Comparison of ENCODE assay signal across 8 cellular contexts in the genomic region with DNA sequence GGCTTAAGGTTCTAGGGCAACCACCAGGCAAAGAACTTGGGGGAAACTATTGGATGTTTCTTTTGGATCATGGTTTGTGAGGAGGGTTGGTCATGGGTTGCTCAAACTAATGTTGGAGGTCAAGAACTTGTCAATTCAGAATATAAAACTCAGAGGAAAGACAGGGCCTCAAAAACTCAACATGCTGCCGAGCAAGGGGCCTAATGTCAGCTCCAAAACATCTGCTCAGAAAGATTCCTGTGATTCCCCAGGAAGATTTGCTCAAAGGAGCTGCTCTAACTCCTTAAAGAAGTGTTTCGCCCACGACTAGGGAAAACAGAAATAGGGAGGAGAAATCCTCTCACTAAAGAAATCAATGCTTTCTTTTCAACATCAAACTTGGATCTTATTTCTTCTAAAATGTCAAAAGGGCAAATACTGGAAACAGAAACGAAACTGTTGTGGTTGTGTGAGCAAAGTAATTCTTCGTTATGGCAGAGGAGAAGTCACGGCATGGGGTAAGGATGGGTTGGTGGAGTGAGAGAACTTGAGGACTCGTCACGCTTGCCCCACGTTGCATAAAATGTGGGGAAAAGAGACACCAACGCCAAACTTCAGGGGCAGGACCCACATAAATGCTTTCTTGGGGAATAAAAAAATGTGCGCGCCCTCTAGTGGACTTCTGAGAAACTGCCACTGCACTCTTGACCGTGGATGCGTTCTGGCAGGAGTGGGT. TPM values are rescaled to one million over a fixed set of nuclear protein-coding genes. Genes with fewer than 3 reads are reported as not detected.
DNase-seq lines count a peak whose midpoint lies in the region; ATAC-seq lines count a peak whose summit lies in the region.

No MANE protein-coding gene starts in this region.

- DNase-seq in DMS114 treated with DMSO at 0.1 percent for 48 hours (lab: John Stamatoyannopoulos, UW; ENCODE audit: unreplicated experiment), result peak; percentile 49
- DNase-seq in RPMI8226, result peak; percentile 58
- peak; percentile 56 for DNase-seq in activated naive CD4-positive, alpha-beta T cell treated with Interleukin-2 at 50 U/mL for 16 hours
- peak; percentile 45 for DNase-seq in Right ventricle myocardium superior
- peak; percentile 43 for DNase-seq in putamen (ENCODE audit: low spot score)
- no peak for DNase-seq in DMS153 (lab: John Stamatoyannopoulos, UW)

- intact Hi-C loops in Right ventricle myocardium superior (cut with DNase I), result no loop called here

- ATAC-seq in GM19455 (IDR thresholded peaks at IDR 0.05; ENCODE audit: unreplicated experiment) (peak; percentile 48), HG03565 (IDR thresholded peaks at IDR 0.05; ENCODE audit: unreplicated experiment) (peak; percentile 34), Right ventricle myocardium superior (ENCODE audit: poor library complexity) (peak; percentile 73)

RNA-seq across cellular contexts. Expression of a gene that starts 3.8 kb away (rescaled TPM):
- 8.3 TPM for total RNA-seq in Right ventricle myocardium superior
